In the genomic region with DNA sequence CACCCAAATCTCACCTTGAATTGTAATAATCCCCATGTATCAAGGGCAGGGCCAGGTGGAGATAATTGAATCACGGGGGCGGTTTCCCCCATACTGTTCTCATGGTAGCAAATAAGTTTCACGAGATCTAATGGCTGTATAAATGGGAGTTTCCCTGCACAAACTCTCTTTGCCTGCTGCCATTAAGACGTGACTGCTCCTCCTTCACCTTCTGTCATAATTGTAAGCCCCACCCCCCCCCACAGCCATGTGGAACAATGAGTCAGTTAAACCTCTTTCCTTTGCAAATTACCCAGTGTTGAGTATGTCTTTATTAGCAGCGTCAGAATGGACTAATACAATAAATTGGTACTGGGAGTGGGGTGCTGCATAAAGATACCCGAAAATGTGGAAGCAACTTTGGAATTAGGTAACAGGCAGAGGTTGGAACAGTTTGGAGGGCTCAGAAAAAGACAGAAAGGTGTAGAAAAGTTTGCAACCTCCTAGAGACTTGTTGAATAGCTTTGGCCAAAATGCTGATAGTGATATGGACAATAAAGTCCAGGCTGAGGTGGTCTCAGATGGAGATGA, we compare ENCODE assay signal across 10 cellular contexts. TPM values are rescaled to one million over a fixed set of nuclear protein-coding genes. Genes with fewer than 3 reads are reported as not detected.
DNase-seq lines count a peak whose midpoint lies in the region; ATAC-seq and TF ChIP-seq lines count a peak whose summit lies in the region.
"Not testable (repeated sequence)": the region's sequence is repeated elsewhere in the genome, so short reads cannot be mapped to it uniquely, and the experiment has no call there.
"Had no signal": no experiment of that assay in that cellular context is flagged by ENCODE, and none has a peak within 500 bp of the region (broad histone marks: within the 10 kb centered on the region; RNA-seq: fewer than 3 reads in every experiment).

No MANE protein-coding gene starts in this region.

- H3K9me3 ChIP-seq in CD4-positive, alpha-beta T cell (ENCODE audit: control insufficient read depth, low read length) = peaks cover 14% of the 10 kb centered on the region
- H3K9me3 ChIP-seq in mucosa of descending colon = not testable (repeated sequence)

- H3K27me3 ChIP-seq in CD4-positive, alpha-beta T cell (ENCODE audit: control insufficient read depth, insufficient read depth, low read length) = not testable (repeated sequence)

- peaks cover 78% of the 10 kb centered on the region for H3K36me3 Mint-ChIP-seq in CD4-positive, alpha-beta T cell (ENCODE audit: low read depth)
- peaks cover 40% of the 10 kb centered on the region for H3K36me3 Mint-ChIP-seq in activated CD4-positive, alpha-beta T cell treated with anti-CD3 and anti-CD28 coated beads for 36 hours (ENCODE audit: low read depth)
- peaks cover 34% of the 10 kb centered on the region for H3K36me3 Mint-ChIP-seq in activated naive CD4-positive, alpha-beta T cell treated with anti-CD3 and anti-CD28 coated beads, Interleukin-2, amount 50 U/mL, for 24 hours

- intact Hi-C loops in CD4-positive, alpha-beta T cell (cut with DNase I, micrococcal nuclease) = loop anchor here (10.0 kb wide), 2 partner anchors 45 to 395 kb away; partner anchors contain the start of genes ATF7IP (in 1 of the 2), C12orf60 (in 1 of the 2) and WBP11 (in 1 of the 2)
- intact Hi-C loops in activated CD4-positive, alpha-beta T cell treated with anti-CD3 and anti-CD28 coated beads for 36 hours (cut with DNase I, micrococcal nuclease); mucosa of descending colon (cut with DNase I, micrococcal nuclease): not testable (repeated sequence)

- not testable (repeated sequence) for H3K27ac ChIP-seq in CD4-positive, alpha-beta T cell (ENCODE audit: low read depth, low read length)

- CTCF ChIA-PET in CD4-positive, alpha-beta T cell (lab: Charles Lee); activated CD4-positive, alpha-beta T cell treated with anti-CD3 and anti-CD28 coated beads for 36 hours (lab: Charles Lee): not testable (repeated sequence)

- H3K4me3 Mint-ChIP-seq in CD4-positive, alpha-beta T cell; activated CD4-positive, alpha-beta T cell treated with anti-CD3 and anti-CD28 coated beads for 36 hours; activated naive CD4-positive, alpha-beta T cell treated with anti-CD3 and anti-CD28 coated beads, Interleukin-2, amount 50 U/mL, for 24 hours: not testable (repeated sequence)

- H3K9me3 Mint-ChIP-seq in CD4-positive, alpha-beta T cell; activated naive CD4-positive, alpha-beta T cell treated with anti-CD3 and anti-CD28 coated beads, Interleukin-2, amount 50 U/mL, for 24 hours: not testable (repeated sequence)
- H3K9me3 Mint-ChIP-seq in activated CD4-positive, alpha-beta T cell treated with anti-CD3 and anti-CD28 coated beads for 36 hours (ENCODE audit: low read depth) = peaks cover 19% of the 10 kb centered on the region

- not testable (repeated sequence) for H3K27me3 Mint-ChIP-seq in CD4-positive, alpha-beta T cell; activated CD4-positive, alpha-beta T cell treated with anti-CD3 and anti-CD28 coated beads for 36 hours; activated naive CD4-positive, alpha-beta T cell treated with anti-CD3 and anti-CD28 coated beads, Interleukin-2, amount 50 U/mL, for 24 hours

- not testable (repeated sequence) for H3K36me3 ChIP-seq in mucosa of descending colon (ENCODE audit: low read depth)

- H3K4me1 ChIP-seq in mucosa of descending colon (ENCODE audit: low read depth) = not testable (repeated sequence)

- not testable (repeated sequence) for DNase-seq in CD4-positive, alpha-beta T cell; mucosa of descending colon
- peak; percentile 16 for DNase-seq in activated CD4-positive, alpha-beta T cell treated with anti-CD3 and anti-CD28 coated beads for 36 hours

- not testable (repeated sequence) for TF ChIP-seq CTCF in CD4-positive, alpha-beta T cell (IDR thresholded peaks at IDR 0.05); mucosa of descending colon (IDR thresholded peaks at IDR 0.05)

- H3K4me1 Mint-ChIP-seq in CD4-positive, alpha-beta T cell (ENCODE audit: low read depth) = peaks cover 34% of the 10 kb centered on the region
- H3K4me1 Mint-ChIP-seq in activated CD4-positive, alpha-beta T cell treated with anti-CD3 and anti-CD28 coated beads for 36 hours = peaks cover 12% of the 10 kb centered on the region
- H3K4me1 Mint-ChIP-seq in activated naive CD4-positive, alpha-beta T cell treated with anti-CD3 and anti-CD28 coated beads, Interleukin-2, amount 50 U/mL, for 24 hours = peaks cover 40% of the 10 kb centered on the region

- not testable (repeated sequence) for H3K4me3 ChIP-seq in mucosa of descending colon

- peak overlapping the region; percentile 24 for H3K27ac Mint-ChIP-seq in CD4-positive, alpha-beta T cell
- H3K27ac Mint-ChIP-seq in activated CD4-positive, alpha-beta T cell treated with anti-CD3 and anti-CD28 coated beads for 36 hours = not testable (repeated sequence)
- H3K27ac Mint-ChIP-seq in activated naive CD4-positive, alpha-beta T cell treated with anti-CD3 and anti-CD28 coated beads, Interleukin-2, amount 50 U/mL, for 24 hours = peak overlapping the region; percentile 21

- not testable (repeated sequence) for ATAC-seq in CD4-positive, alpha-beta T cell (ENCODE audit: poor library complexity)
- ATAC-seq in activated CD4-positive, alpha-beta T cell treated with anti-CD3 and anti-CD28 coated beads for 36 hours = peak; percentile 30
- ATAC-seq in esophagus mucosa (peak; percentile 29), mucosa of descending colon (peak; percentile 78)

- POLR2A ChIA-PET in CD4-positive, alpha-beta T cell (lab: Charles Lee); activated CD4-positive, alpha-beta T cell treated with anti-CD3 and anti-CD28 coated beads for 36 hours (lab: Charles Lee): not testable (repeated sequence)

RNA-seq across cellular contexts. Expression of gene WBP11, which starts 43.5 kb away (rescaled TPM):
- total RNA-seq in CD4-positive, alpha-beta T cell = 100 to 1,000 TPM; 169 to 188 TPM
- total RNA-seq in activated CD4-positive, alpha-beta T cell treated with anti-CD3 and anti-CD28 coated beads for 36 hours = 100 to 1,000 TPM; 143 to 193 TPM
- total RNA-seq in esophagus mucosa (28.5 TPM), mucosa of descending colon (10 to 100 TPM; 38.4 to 53.7 (median 48.3) TPM)

RNA-seq across cellular contexts. Expression of gene C12orf60, which starts 43.7 kb away (rescaled TPM):
- total RNA-seq in CD4-positive, alpha-beta T cell = under 1 TPM; 0.11 to 0.22 TPM
- total RNA-seq in activated CD4-positive, alpha-beta T cell treated with anti-CD3 and anti-CD28 coated beads for 36 hours = 1 to 10 TPM; 2.9 to 3.0 TPM
- 0.76 TPM for total RNA-seq in esophagus mucosa
- total RNA-seq in mucosa of descending colon = under 1 TPM; 0.44 to 0.96 (median 0.46) TPM

RNA-seq across cellular contexts. Expression of gene SMCO3, which starts 54.2 kb away (rescaled TPM):
- total RNA-seq in CD4-positive, alpha-beta T cell = not detected
- not detected for total RNA-seq in activated CD4-positive, alpha-beta T cell treated with anti-CD3 and anti-CD28 coated beads for 36 hours
- total RNA-seq in esophagus mucosa = not detected
- total RNA-seq in mucosa of descending colon = not detected
- total RNA-seq: A673; CD4-positive, alpha-beta memory T cell; CD8-positive, alpha-beta memory T cell; G401; GM12878 had no signal
